In the genomic region with DNA sequence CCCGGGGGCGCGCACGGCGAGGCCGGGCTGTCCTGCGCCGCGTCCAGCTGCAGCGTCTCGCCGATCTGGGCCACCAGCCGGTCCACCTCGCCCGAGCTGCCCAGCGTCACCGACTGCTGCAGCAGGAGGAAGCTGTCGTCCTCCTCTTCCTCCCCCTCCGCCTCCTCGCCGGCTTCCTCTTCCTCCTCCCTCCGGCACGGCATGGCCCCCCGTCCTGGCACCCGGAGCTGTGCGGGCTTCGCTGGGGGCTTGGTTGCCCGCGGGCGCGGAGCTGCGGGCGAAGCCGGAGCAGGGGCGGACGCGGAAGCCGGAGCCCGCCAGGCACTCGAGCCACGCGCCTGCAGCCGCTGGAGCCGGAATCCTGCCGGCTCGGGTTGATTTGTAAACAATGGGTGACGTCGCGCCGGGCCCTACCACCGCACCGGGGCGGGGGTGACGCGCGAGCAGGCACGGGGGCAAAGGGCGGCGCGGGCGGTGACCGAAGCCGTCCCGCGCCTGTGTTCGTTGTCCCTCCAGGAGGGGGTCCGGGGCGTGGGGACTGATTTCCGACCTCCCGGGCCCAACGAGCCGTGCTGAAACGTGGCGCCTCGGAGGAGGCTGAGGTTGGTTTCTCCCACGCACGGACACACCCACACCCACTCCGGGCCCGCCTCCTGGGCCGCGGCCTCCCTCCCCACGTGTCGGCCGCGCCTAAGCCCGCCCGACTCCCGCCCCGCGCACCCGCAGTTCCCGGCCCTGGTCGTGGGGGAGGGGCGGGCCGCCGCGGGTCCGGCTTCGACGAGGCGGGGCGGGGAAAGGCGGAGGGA, we compare ENCODE assay signal across 1 cellular context.
TF ChIP-seq lines count a peak whose summit lies in the region.

Gene FRAT2 (minus strand): TSS at position 360 of the 806 bp plus-strand sequence. CDS start 157 bp downstream, at position 203.

TF ChIP-seq in HepG2, 621 proteins besides CTCF, POLR2A, EP300 and RAD21 (continued from another document and continues in another):
- TF ChIP-seq IRF1 (CRISPR knock-in tag; IDR thresholded peaks at IDR 0.05; ENCODE audit: low read depth) (peak; percentile 81), ZKSCAN8 (CRISPR knock-in tag; IDR thresholded peaks at IDR 0.05; ENCODE audit: borderline replicate concordance) (no peak; the same call in 1 of the 2 replicates), ZBTB25 (CRISPR knock-in tag; IDR thresholded peaks at IDR 0.05) (peak; percentile 63; the same call in 1 of the 2 replicates), ZSCAN22 (CRISPR knock-in tag; IDR thresholded peaks at IDR 0.05) (no peak), DNMT1 (CRISPR knock-in tag; IDR thresholded peaks at IDR 0.05) (peak; percentile 22; the same call in 1 of the 2 replicates), ZNF678 (CRISPR knock-in tag; IDR thresholded peaks at IDR 0.05) (peak; percentile 97), YEATS4 (CRISPR knock-in tag; IDR thresholded peaks at IDR 0.05; ENCODE audit: borderline replicate concordance) (peak; percentile 80), CHCHD3 (CRISPR knock-in tag; IDR thresholded peaks at IDR 0.05) (0 out of 2 replicates have a peak, but pooled peaks have one; percentile 20), ZSCAN20 (CRISPR knock-in tag; IDR thresholded peaks at IDR 0.05; ENCODE audit: borderline replicate concordance) (0 out of 2 replicates have a peak, but pooled peaks have one; percentile 32), RELA (CRISPR knock-in tag; IDR thresholded peaks at IDR 0.05) (peak; percentile 75; the same call in 1 of the 2 replicates), HOXA7 (CRISPR knock-in tag; IDR thresholded peaks at IDR 0.05) (0 out of 2 replicates have a peak, but pooled peaks have one; percentile 59), ZNF773 (CRISPR knock-in tag; IDR thresholded peaks at IDR 0.05; ENCODE audit: borderline replicate concordance) (peak; percentile 31; the same call in 1 of the 2 replicates), ZNF775 (CRISPR knock-in tag; IDR thresholded peaks at IDR 0.05; ENCODE audit: borderline replicate concordance) (no peak), MTERF4 (CRISPR knock-in tag; IDR thresholded peaks at IDR 0.05) (peak; percentile 63; the same call in 1 of the 2 replicates), ZNF232 (CRISPR knock-in tag; IDR thresholded peaks at IDR 0.05; ENCODE audit: borderline replicate concordance) (peak; percentile 66; the same call in 1 of the 2 replicates), ZNF703 (CRISPR knock-in tag; IDR thresholded peaks at IDR 0.05; ENCODE audit: borderline replicate concordance) (no peak), ZNF550 (CRISPR knock-in tag; IDR thresholded peaks at IDR 0.05; ENCODE audit: borderline replicate concordance) (0 out of 2 replicates have a peak, but pooled peaks have one; percentile 60), ARID3A (IDR thresholded peaks at IDR 0.05; ENCODE audit: low read depth, low read length) (no peak), SMYD3 (CRISPR knock-in tag; IDR thresholded peaks at IDR 0.05) (peak; percentile 77; the same call in 1 of the 2 replicates), RNF2 (conservative IDR thresholded peaks at IDR 0.05; ENCODE audit: low read depth) (peak; percentile 79; the same call in 1 of the 2 replicates), TBP (CRISPR knock-in tag; IDR thresholded peaks at IDR 0.05) (no peak), ZNF569 (CRISPR knock-in tag; IDR thresholded peaks at IDR 0.05; ENCODE audit: borderline replicate concordance) (0 out of 2 replicates have a peak, but pooled peaks have one; percentile 74), MTF1 (CRISPR knock-in tag; IDR thresholded peaks at IDR 0.05) (no peak), RBM39 (IDR thresholded peaks at IDR 0.05; ENCODE audit: low read depth, low read length, poor library complexity, severe bottlenecking) (peak; percentile 45), ZNF709 (CRISPR knock-in tag; IDR thresholded peaks at IDR 0.05) (peak; percentile 81; the same call in 1 of the 2 replicates), DRAP1 (CRISPR knock-in tag; IDR thresholded peaks at IDR 0.05) (peak; percentile 85), KLF12 (CRISPR knock-in tag; IDR thresholded peaks at IDR 0.05; ENCODE audit: borderline replicate concordance) (peak; percentile 73), HIVEP1 (CRISPR knock-in tag; IDR thresholded peaks at IDR 0.05) (peak; percentile 60; the same call in 1 of the 2 replicates), SMAD3 (CRISPR knock-in tag; IDR thresholded peaks at IDR 0.05) (peak; percentile 64; the same call in 1 of the 2 replicates), PCBP2 (optimal IDR thresholded peaks at IDR 0.05; ENCODE audit: low read depth, low read length, poor library complexity, severe bottlenecking) (no peak), ZNF891 (CRISPR knock-in tag; IDR thresholded peaks at IDR 0.05) (peak; percentile 19; the same call in 1 of the 2 replicates), TSC22D2 (CRISPR knock-in tag; IDR thresholded peaks at IDR 0.05; ENCODE audit: borderline replicate concordance) (no peak), HOXA5 (CRISPR knock-in tag; IDR thresholded peaks at IDR 0.05) (0 out of 2 replicates have a peak, but pooled peaks have one; percentile 19), ERF (CRISPR knock-in tag; IDR thresholded peaks at IDR 0.05) (peak; percentile 83), DPF2 (CRISPR knock-in tag; IDR thresholded peaks at IDR 0.05; ENCODE audit: borderline replicate concordance, low read depth) (no peak), MEIS2 (CRISPR knock-in tag; IDR thresholded peaks at IDR 0.05) (peak; percentile 83)
- TF ChIP-seq, protein P1, sequence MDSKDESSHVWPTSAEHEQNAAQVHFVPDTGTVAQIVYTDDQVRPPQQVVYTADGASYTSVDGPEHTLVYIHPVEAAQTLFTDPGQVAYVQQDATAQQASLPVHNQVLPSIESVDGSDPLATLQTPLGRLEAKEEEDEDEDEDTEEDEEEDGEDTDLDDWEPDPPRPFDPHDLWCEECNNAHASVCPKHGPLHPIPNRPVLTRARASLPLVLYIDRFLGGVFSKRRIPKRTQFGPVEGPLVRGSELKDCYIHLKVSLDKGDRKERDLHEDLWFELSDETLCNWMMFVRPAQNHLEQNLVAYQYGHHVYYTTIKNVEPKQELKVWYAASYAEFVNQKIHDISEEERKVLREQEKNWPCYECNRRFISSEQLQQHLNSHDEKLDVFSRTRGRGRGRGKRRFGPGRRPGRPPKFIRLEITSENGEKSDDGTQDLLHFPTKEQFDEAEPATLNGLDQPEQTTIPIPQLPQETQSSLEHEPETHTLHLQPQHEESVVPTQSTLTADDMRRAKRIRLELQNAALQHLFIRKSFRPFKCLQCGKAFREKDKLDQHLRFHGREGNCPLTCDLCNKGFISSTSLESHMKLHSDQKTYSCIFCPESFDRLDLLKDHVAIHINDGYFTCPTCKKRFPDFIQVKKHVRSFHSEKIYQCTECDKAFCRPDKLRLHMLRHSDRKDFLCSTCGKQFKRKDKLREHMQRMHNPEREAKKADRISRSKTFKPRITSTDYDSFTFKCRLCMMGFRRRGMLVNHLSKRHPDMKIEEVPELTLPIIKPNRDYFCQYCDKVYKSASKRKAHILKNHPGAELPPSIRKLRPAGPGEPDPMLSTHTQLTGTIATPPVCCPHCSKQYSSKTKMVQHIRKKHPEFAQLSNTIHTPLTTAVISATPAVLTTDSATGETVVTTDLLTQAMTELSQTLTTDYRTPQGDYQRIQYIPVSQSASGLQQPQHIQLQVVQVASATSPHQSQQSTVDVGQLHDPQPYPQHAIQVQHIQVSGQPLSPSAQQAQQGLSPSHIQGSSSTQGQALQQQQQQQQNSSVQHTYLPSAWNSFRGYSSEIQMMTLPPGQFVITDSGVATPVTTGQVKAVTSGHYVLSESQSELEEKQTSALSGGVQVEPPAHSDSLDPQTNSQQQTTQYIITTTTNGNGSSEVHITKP (CRISPR knock-in tag; IDR thresholded peaks at IDR 0.05; ENCODE audit: low read depth), result peak; percentile 99
- TF ChIP-seq, protein P2, sequence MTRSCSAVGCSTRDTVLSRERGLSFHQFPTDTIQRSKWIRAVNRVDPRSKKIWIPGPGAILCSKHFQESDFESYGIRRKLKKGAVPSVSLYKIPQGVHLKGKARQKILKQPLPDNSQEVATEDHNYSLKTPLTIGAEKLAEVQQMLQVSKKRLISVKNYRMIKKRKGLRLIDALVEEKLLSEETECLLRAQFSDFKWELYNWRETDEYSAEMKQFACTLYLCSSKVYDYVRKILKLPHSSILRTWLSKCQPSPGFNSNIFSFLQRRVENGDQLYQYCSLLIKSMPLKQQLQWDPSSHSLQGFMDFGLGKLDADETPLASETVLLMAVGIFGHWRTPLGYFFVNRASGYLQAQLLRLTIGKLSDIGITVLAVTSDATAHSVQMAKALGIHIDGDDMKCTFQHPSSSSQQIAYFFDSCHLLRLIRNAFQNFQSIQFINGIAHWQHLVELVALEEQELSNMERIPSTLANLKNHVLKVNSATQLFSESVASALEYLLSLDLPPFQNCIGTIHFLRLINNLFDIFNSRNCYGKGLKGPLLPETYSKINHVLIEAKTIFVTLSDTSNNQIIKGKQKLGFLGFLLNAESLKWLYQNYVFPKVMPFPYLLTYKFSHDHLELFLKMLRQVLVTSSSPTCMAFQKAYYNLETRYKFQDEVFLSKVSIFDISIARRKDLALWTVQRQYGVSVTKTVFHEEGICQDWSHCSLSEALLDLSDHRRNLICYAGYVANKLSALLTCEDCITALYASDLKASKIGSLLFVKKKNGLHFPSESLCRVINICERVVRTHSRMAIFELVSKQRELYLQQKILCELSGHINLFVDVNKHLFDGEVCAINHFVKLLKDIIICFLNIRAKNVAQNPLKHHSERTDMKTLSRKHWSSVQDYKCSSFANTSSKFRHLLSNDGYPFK (CRISPR knock-in tag; IDR thresholded peaks at IDR 0.05; ENCODE audit: borderline replicate concordance), result 0 out of 2 replicates have a peak, but pooled peaks have one; percentile 50
- TF ChIP-seq, protein P3, sequence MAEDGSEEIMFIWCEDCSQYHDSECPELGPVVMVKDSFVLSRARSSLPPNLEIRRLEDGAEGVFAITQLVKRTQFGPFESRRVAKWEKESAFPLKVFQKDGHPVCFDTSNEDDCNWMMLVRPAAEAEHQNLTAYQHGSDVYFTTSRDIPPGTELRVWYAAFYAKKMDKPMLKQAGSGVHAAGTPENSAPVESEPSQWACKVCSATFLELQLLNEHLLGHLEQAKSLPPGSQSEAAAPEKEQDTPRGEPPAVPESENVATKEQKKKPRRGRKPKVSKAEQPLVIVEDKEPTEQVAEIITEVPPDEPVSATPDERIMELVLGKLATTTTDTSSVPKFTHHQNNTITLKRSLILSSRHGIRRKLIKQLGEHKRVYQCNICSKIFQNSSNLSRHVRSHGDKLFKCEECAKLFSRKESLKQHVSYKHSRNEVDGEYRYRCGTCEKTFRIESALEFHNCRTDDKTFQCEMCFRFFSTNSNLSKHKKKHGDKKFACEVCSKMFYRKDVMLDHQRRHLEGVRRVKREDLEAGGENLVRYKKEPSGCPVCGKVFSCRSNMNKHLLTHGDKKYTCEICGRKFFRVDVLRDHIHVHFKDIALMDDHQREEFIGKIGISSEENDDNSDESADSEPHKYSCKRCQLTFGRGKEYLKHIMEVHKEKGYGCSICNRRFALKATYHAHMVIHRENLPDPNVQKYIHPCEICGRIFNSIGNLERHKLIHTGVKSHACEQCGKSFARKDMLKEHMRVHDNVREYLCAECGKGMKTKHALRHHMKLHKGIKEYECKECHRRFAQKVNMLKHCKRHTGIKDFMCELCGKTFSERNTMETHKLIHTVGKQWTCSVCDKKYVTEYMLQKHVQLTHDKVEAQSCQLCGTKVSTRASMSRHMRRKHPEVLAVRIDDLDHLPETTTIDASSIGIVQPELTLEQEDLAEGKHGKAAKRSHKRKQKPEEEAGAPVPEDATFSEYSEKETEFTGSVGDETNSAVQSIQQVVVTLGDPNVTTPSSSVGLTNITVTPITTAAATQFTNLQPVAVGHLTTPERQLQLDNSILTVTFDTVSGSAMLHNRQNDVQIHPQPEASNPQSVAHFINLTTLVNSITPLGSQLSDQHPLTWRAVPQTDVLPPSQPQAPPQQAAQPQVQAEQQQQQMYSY (CRISPR knock-in tag; IDR thresholded peaks at IDR 0.05), result peak; percentile 57; the same call in 1 of the 2 replicates
- TF ChIP-seq, protein P4, sequence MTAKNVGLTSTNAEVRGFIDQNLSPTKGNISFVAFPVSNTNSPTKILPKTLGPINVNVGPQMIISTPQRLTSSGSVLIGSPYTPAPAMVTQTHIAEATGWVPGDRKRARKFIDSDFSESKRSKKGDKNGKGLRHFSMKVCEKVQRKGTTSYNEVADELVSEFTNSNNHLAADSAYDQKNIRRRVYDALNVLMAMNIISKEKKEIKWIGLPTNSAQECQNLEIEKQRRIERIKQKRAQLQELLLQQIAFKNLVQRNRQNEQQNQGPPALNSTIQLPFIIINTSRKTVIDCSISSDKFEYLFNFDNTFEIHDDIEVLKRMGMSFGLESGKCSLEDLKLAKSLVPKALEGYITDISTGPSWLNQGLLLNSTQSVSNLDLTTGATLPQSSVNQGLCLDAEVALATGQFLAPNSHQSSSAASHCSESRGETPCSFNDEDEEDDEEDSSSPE (CRISPR knock-in tag; IDR thresholded peaks at IDR 0.05), result peak; percentile 90
